Comparison of ENCODE assay signal across 19 cellular contexts in the genomic region with DNA sequence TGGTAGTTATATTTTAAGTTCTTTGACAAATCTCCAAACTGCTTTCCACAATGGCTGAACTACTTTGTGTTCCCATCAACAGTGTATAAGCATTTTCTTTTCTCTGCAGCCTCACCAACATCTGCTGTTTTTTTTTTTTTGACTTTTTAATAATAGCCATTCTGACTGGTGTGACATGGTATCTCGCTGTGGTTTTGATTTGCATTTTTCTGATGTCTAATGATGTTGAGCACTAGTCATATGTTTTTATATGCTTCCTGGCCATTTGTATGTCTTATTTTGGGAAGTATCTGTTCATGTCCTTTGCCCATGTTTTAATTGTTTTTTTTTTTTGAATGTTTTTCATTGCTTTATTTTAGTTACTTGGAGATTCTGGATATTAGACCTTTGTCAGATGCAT.
DNase-seq lines count a peak whose midpoint lies in the region; ATAC-seq and TF ChIP-seq lines count a peak whose summit lies in the region.
"Had no signal": no experiment of that assay in that cellular context is flagged by ENCODE, and none has a peak within 500 bp of the region (broad histone marks: within the 10 kb centered on the region; RNA-seq: fewer than 3 reads in every experiment).

No MANE protein-coding gene starts in this region.

- no peaks in the 10 kb centered on the region for H3K36me3 ChIP-seq in Panc1 (ENCODE audit: control insufficient read depth, insufficient read depth, low read length)
- H3K36me3 ChIP-seq: BLaER1, HAP-1 had no signal

- BruUV-seq in Panc1 (replicated peaks; lab: Mats Ljungman, UMichigan), result no TSS peak

- ATAC-seq in Panc1, result no peak
- ATAC-seq in omental fat pad (ENCODE audit: low FRiP score), result no peak
- ATAC-seq in GM18867 (IDR thresholded peaks at IDR 0.05; ENCODE audit: unreplicated experiment), result no peak
- ATAC-seq: CD8-positive, alpha-beta T cell had no signal

- H3K27ac ChIP-seq in Panc1 (ENCODE audit: low read length), result peak overlapping the region; percentile 2; the same call in 1 of the 2 replicates
- H3K27ac ChIP-seq: 22Rv1, BLaER1, C4-2B had no signal

- TF ChIP-seq CTCF in Panc1 (IDR thresholded peaks at IDR 0.05), result no peak
- no peak for TF ChIP-seq CTCF in omental fat pad (IDR thresholded peaks at IDR 0.05)

- H3K4me3 ChIP-seq in Panc1 (ENCODE audit: low read depth in 2 of 2, low read length in 2 of 2), result no peak overlapping the region
- H3K4me3 ChIP-seq: BLaER1, HAP-1 had no signal

- H3K9me3 ChIP-seq in Panc1 (ENCODE audit: control insufficient read depth, insufficient read depth, low read depth, low read length), result no peaks in the 10 kb centered on the region
- H3K9me3 ChIP-seq: BLaER1, Caco-2, HAP-1 had no signal

- CTCF ChIA-PET in Panc1 (lab: Charles Lee), result no interaction called here

- peak; percentile 68 for DNase-seq in EH (ENCODE audit: low read depth)
- peak; percentile 67 for DNase-seq in LHCN-M2 (ENCODE audit: low read depth)
- no peak for DNase-seq in Panc1 (ENCODE audit: low read depth, low spot score)
- DNase-seq in myocyte (ENCODE audit: low read depth), result peak; percentile 22
- DNase-seq in midbrain (lab: John Stamatoyannopoulos, UW), result no peak
- DNase-seq in stimulated activated naive CD4-positive, alpha-beta T cell (lab: John Stamatoyannopoulos, UW), result no peak
- no peak for DNase-seq in omental fat pad (ENCODE audit: low spot score)
- DNase-seq: Caco-2; CD4-positive, CD25-positive, alpha-beta regulatory T cell; CD8-positive, alpha-beta T cell; DMS153; DND-41; GF-D8; GOT3 had no signal

- peaks cover 18% of the 10 kb centered on the region for H3K4me1 ChIP-seq in Panc1 (ENCODE audit: control insufficient read depth, insufficient read depth, low read length)
- H3K4me1 ChIP-seq: BLaER1, HAP-1 had no signal

- POLR2A ChIA-PET in Panc1 (lab: Charles Lee), result no interaction called here

- intact Hi-C loops in Panc1 (cut with micrococcal nuclease; ENCODE audit: unreplicated experiment), result loop anchor here (10.0 kb wide), 1 partner anchor 192 kb away; no protein-coding TSS in a partner anchor

- H3K27me3 ChIP-seq in Panc1 (ENCODE audit: control insufficient read depth, insufficient read depth, low read length), result no peaks in the 10 kb centered on the region
- H3K27me3 ChIP-seq: BLaER1 had no signal

- in situ Hi-C loops in Panc1 (cut with HindIII; ENCODE audit: low pct_unique_long_range_greater_than_20kb, low sequenced_read_pairs), result no loop called here

Comparison
In these comparisons a context has a peak if more than half of its experiments do, and no peak if none do; other contexts are left out.
1. DNase-seq: peak in EH (single experiment), LHCN-M2 (single experiment) and myocyte (single experiment); none in Panc1 (single experiment), midbrain (single experiment), stimulated activated naive CD4-positive, alpha-beta T cell (0 of 6) and omental fat pad (single experiment).